12 cellular contexts compared by ENCODE assay signal in the genomic region with DNA sequence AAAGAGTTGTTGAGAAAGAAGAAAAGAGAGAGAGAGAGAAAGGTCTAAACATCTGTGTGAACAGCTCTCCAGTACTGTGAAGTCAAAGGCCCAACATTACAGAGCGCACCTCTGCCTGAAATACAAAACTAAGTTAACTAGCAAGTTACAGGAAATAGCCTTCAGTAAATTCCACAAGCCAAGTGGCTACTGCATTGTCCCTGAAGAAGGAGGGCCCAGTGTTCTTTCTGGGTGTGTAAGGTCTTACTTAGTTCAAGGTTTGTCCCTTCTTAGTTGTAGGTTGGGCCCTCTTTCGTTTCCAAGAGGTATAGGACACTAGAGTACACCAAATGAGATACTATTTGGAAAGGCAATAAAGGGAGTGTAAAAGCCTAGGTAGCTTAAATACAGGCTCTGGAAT.
DNase-seq lines count a peak whose midpoint lies in the region; ATAC-seq, FAIRE-seq and TF ChIP-seq lines count a peak whose summit lies in the region.
"Had no signal": no experiment of that assay in that cellular context is flagged by ENCODE, and none has a peak within 500 bp of the region (broad histone marks: within the 10 kb centered on the region; RNA-seq: fewer than 3 reads in every experiment).

No MANE protein-coding gene starts in this region.

- H3K23ac ChIP-seq in H1 (ENCODE audit: insufficient read length): no peak overlapping the region

- H4K8ac ChIP-seq in H1 (ENCODE audit: extremely low read depth, insufficient read depth, low read length): no peak overlapping the region

- H3K4me3 Mint-ChIP-seq in T-helper 1 cell treated with Interleukin-12 subunit alpha and Interleukin-12 subunit beta and Interleukin-4 antibody, amounts not matched to agents 30 μg/mL and 1 μg/mL, for 36 hours: no peak overlapping the region
- H3K4me3 Mint-ChIP-seq in progenitor cell of endocrine pancreas (ENCODE audit: low read depth): no peak overlapping the region

- H3K27ac ChIP-seq in HEK293 (ENCODE audit: extremely low read depth, low read depth, low read length) (no peak overlapping the region), H1 (ENCODE audit: low read depth, low read length) (no peak overlapping the region; the same call in 1 of the 2 replicates)

- no peaks in the 10 kb centered on the region for H3K27me3 ChIP-seq in H1 (replicated peaks in 1 of 4; ENCODE audit: control insufficient read depth in 3 of 4, extremely low read depth in 1 of 4, insufficient read depth in 3 of 4, low read length in 3 of 4)

- H3K9me3 ChIP-seq in HEK293 (ENCODE audit: control insufficient read depth, insufficient read depth, low read depth, low read length): no peaks in the 10 kb centered on the region
- H3K9me3 ChIP-seq in H1 (ENCODE audit: insufficient read depth in 2 of 2, low read depth in 1 of 2, low read length in 1 of 2): no peaks in the 10 kb centered on the region

- H3K4me1 ChIP-seq in HEK293 (ENCODE audit: control insufficient read depth, insufficient read depth, low read length) (no peaks in the 10 kb centered on the region), H1 (replicated peaks in 1 of 4; ENCODE audit: control insufficient read depth in 3 of 4, insufficient read depth in 4 of 4, low read length in 3 of 4) (peaks cover 16 to 38% (median 29%) of the 10 kb centered on the region in 4 experiments)

- 0 out of 2 replicates have a peak overlapping the region, but pooled peaks have one; percentile 4 for H2AK5ac ChIP-seq in H1 (ENCODE audit: low read depth, low read length)

- H3K9ac ChIP-seq in H1 (replicated peaks in 1 of 4; ENCODE audit: extremely low read depth in 1 of 4, low read depth in 3 of 4, low read length in 3 of 4): no peak overlapping the region

- no peak overlapping the region for H3K56ac ChIP-seq in H1 (replicated peaks; ENCODE audit: insufficient read length, low read depth, low read length)

- WGBS in H1 (ENCODE audit: extremely low coverage in 1 of 2, insufficient coverage in 1 of 2, insufficient read length in 1 of 2, insufficient replicate concordance in 2 of 2, low coverage in 1 of 2, low lambda C conversion rate in 2 of 2, missing lambda C conversion rate in 1 of 2), 2 experiments: 83% methylated on average over 2 of the region's 2 CpGs; no CpG with 5 or more reads in 1 of the 2 experiments

- POLR2A ChIA-PET in HEK293 (lab: Yijun Ruan, JAX): interaction anchor here (0.9 kb wide), 1 partner anchor 23 kb away, joined by 3 read pairs; no protein-coding TSS in a partner anchor
- POLR2A ChIA-PET in H1 (lab: Charles Lee; ENCODE audit: partially characterized antibody): interaction anchor here (0.6 to 1.8 kb wide), 6 partner anchors 22 to 123 kb away, joined by 3 to 4 read pairs (median 3); no protein-coding TSS in a partner anchor

- no peak overlapping the region for H2AFZ ChIP-seq in H1 (ENCODE audit: low read length)

- H2BK12ac ChIP-seq in H1 (ENCODE audit: low read depth, low read length): peak overlapping the region; percentile 60; the same call in 1 of the 2 replicates

- H3K9me3 Mint-ChIP-seq in T-helper 1 cell treated with Interleukin-12 subunit alpha and Interleukin-12 subunit beta and Interleukin-4 antibody, amounts not matched to agents 30 μg/mL and 1 μg/mL, for 36 hours: no peaks in the 10 kb centered on the region
- no peaks in the 10 kb centered on the region for H3K9me3 Mint-ChIP-seq in progenitor cell of endocrine pancreas (ENCODE audit: low read depth)

- TF ChIP-seq EP300 in H1 (IDR thresholded peaks at IDR 0.05; ENCODE audit: borderline replicate concordance in 1 of 2, low read depth in 2 of 2, low read length in 2 of 2): no peak

- no peak overlapping the region for H3K14ac ChIP-seq in H1 (ENCODE audit: insufficient read length)

- peak overlapping the region; percentile 33; the same call in 1 of the 2 replicates for H2BK15ac ChIP-seq in H1 (ENCODE audit: low read length)

- peak overlapping the region; percentile 63; the same call in 1 of the 2 replicates for H2BK20ac ChIP-seq in H1 (ENCODE audit: low read length)

- no peak for ATAC-seq in GM19395 (IDR thresholded peaks at IDR 0.05; ENCODE audit: unreplicated experiment)

- peaks cover 54% of the 10 kb centered on the region for H3K4me1 Mint-ChIP-seq in T-helper 1 cell treated with Interleukin-12 subunit alpha and Interleukin-12 subunit beta and Interleukin-4 antibody, amounts not matched to agents 30 μg/mL and 1 μg/mL, for 36 hours (ENCODE audit: low read depth)
- peaks cover 24% of the 10 kb centered on the region for H3K4me1 Mint-ChIP-seq in progenitor cell of endocrine pancreas (ENCODE audit: low read depth)

- H4K5ac ChIP-seq in H1 (ENCODE audit: insufficient read length, low read depth, low read length): no peak overlapping the region

- peak overlapping the region; percentile 43; the same call in 1 of the 2 replicates for H3K18ac ChIP-seq in H1 (ENCODE audit: extremely low read depth, low read length)

- no peak for TF ChIP-seq POLR2A in H1 (IDR thresholded peaks at IDR 0.05; ENCODE audit: control extremely low read depth in 1 of 2, low read depth in 2 of 2, low read length in 2 of 2)

- no peaks in the 10 kb centered on the region for H4K20me1 ChIP-seq in H1 (replicated peaks in 1 of 2; ENCODE audit: control insufficient read depth in 1 of 2, insufficient read depth in 2 of 2, low read length in 2 of 2)

- H2BK120ac ChIP-seq in H1 (replicated peaks; ENCODE audit: low read depth, low read length): peak overlapping the region; percentile 36

- H3K79me2 ChIP-seq in H1 (ENCODE audit: control insufficient read depth in 1 of 2, insufficient read depth in 2 of 2, low read length in 2 of 2): 0 out of 4 replicates have a peak, but pooled peaks cover 0 to 4% of the 10 kb centered on the region in 2 experiments

- H3K27ac Mint-ChIP-seq in T-helper 1 cell treated with Interleukin-12 subunit alpha and Interleukin-12 subunit beta and Interleukin-4 antibody, amounts not matched to agents 30 μg/mL and 1 μg/mL, for 36 hours: peak overlapping the region; percentile 68
- peak overlapping the region; percentile 79 for H3K27ac Mint-ChIP-seq in progenitor cell of endocrine pancreas

- H3K4me3 ChIP-seq in HEK293 (ENCODE audit: low read depth, low read length) (no peak overlapping the region), H1 (ENCODE audit: extremely low read depth in 1 of 4, insufficient read depth in 2 of 4, low read depth in 3 of 4, low read length in 4 of 4) (no peak overlapping the region)

- H3K36me3 Mint-ChIP-seq in T-helper 1 cell treated with Interleukin-12 subunit alpha and Interleukin-12 subunit beta and Interleukin-4 antibody, amounts not matched to agents 30 μg/mL and 1 μg/mL, for 36 hours (ENCODE audit: low read depth): peaks cover 47% of the 10 kb centered on the region
- peaks cover 37% of the 10 kb centered on the region for H3K36me3 Mint-ChIP-seq in progenitor cell of endocrine pancreas (ENCODE audit: insufficient read depth)

- H3K79me1 ChIP-seq in H1 (ENCODE audit: low read depth, low read length): no peaks in the 10 kb centered on the region

- H3K4me2 ChIP-seq in H1 (ENCODE audit: insufficient read depth in 1 of 2, low read depth in 2 of 2, low read length in 2 of 2): no peak overlapping the region

- no peak overlapping the region for H4K91ac ChIP-seq in H1 (replicated peaks; ENCODE audit: insufficient read length, low read length)

- FAIRE-seq in H1 (lab: Jason Lieb, UNC): peak; percentile 39

- no peak for TF ChIP-seq RAD21 in H1 (IDR thresholded peaks at IDR 0.05 in 1 of 2, conservative IDR thresholded peaks at IDR 0.05 in 1 of 2; ENCODE audit: low read depth in 2 of 2, low read length in 2 of 2)

- no peak for DNase-seq in H1 (ENCODE audit: low read depth in 1 of 2, low spot score in 2 of 2)
- DNase-seq in progenitor cell of endocrine pancreas (ENCODE audit: low spot score, unreplicated experiment): no peak
- DNase-seq in T-helper 9 cell: no peak
- DNase-seq in NCI-H187 (lab: John Stamatoyannopoulos, UW): no peak
- DNase-seq: effector CD8-positive, alpha-beta T cell; NCI-H1417 treated with DMSO at 0.1 percent for 48 hours; posterior cingulate gyrus; SIG-M5; stimulated activated CD4-positive, alpha-beta T cell treated with anti-CD3 and anti-CD28 coated beads, Interleukin-4, amount 100 ng/mL, for 4 hours had no signal

- no peak overlapping the region for H3K4ac ChIP-seq in H1 (replicated peaks; ENCODE audit: insufficient read length, low read depth, low read length)

- peak overlapping the region; percentile 47; the same call in 1 of the 2 replicates for H2BK5ac ChIP-seq in H1 (ENCODE audit: low read depth, low read length)

- H3K27me3 Mint-ChIP-seq in T-helper 1 cell treated with Interleukin-12 subunit alpha and Interleukin-12 subunit beta and Interleukin-4 antibody, amounts not matched to agents 30 μg/mL and 1 μg/mL, for 36 hours (ENCODE audit: low read depth): no peaks in the 10 kb centered on the region
- no peaks in the 10 kb centered on the region for H3K27me3 Mint-ChIP-seq in progenitor cell of endocrine pancreas

- no peaks in the 10 kb centered on the region for H3K23me2 ChIP-seq in H1 (ENCODE audit: low read depth, low read length)

- TF ChIP-seq CTCF in HEK293 (tag by site-specific recombination; IDR thresholded peaks at IDR 0.05): no peak
- no peak for TF ChIP-seq CTCF in H1 (IDR thresholded peaks at IDR 0.05; ENCODE audit: control extremely low read depth in 1 of 3, insufficient read depth in 1 of 3, low read depth in 1 of 3, low read length in 3 of 3)
- TF ChIP-seq CTCF in progenitor cell of endocrine pancreas (IDR thresholded peaks at IDR 0.05; ENCODE audit: unreplicated experiment): no peak

- no peaks in the 10 kb centered on the region; a peak in 1 of 3 replicates for H3K36me3 ChIP-seq in HEK293 (ENCODE audit: control insufficient read depth in 2 of 2, insufficient read depth in 1 of 2, low read length in 2 of 2)
- H3K36me3 ChIP-seq in H1 (ENCODE audit: control insufficient read depth in 2 of 4, insufficient read depth in 4 of 4, low read length in 3 of 4): peaks cover 3 to 15% (median 5%) of the 10 kb centered on the region in 4 experiments; a peak in 4 of 8 replicates

- CTCF ChIA-PET in HEK293 (lab: Yijun Ruan, JAX) (interaction anchor here (0.6 to 1.2 kb wide), 2 partner anchors 48 to 205 kb away, joined by 3 read pairs; no protein-coding TSS in a partner anchor), H1 (lab: Charles Lee; ENCODE audit: partially characterized antibody) (interaction anchor here (1.0 to 1.1 kb wide), 3 partner anchors 56 to 137 kb away, joined by 3 read pairs; no protein-coding TSS in a partner anchor)

TF ChIP-seq in HEK293, 187 proteins besides CTCF, POLR2A, EP300 and RAD21 (continues in another document):
- no peak for TF ChIP-seq ZNF664 (tag by site-specific recombination; IDR thresholded peaks at IDR 0.05)
- TF ChIP-seq ZFHX2 (tag by site-specific recombination; conservative IDR thresholded peaks at IDR 0.05): no peak
- no peak for TF ChIP-seq ZNF658 (tag by site-specific recombination; IDR thresholded peaks at IDR 0.05)
- TF ChIP-seq ZSCAN16 (tag by site-specific recombination; IDR thresholded peaks at IDR 0.05): no peak

TF ChIP-seq in H1, 55 proteins besides CTCF, POLR2A, EP300 and RAD21 (continues in another document):
- TF ChIP-seq KDM4A (IDR thresholded peaks at IDR 0.05; ENCODE audit: low read depth, low read length, severe bottlenecking): no peak
